Comparison of ENCODE assay signal across 11 cellular contexts in genomic region chr1:181094813-181095212, GRCh38. TPM values are rescaled to one million over a fixed set of nuclear protein-coding genes. Genes with fewer than 3 reads are reported as not detected.
DNase-seq lines count a peak whose midpoint lies in the region; ATAC-seq, FAIRE-seq and TF ChIP-seq lines count a peak whose summit lies in the region.
"Had no signal": no experiment of that assay in that cellular context is flagged by ENCODE, and none has a peak within 500 bp of the region (broad histone marks: within the 10 kb centered on the region; RNA-seq: fewer than 3 reads in every experiment).

No MANE protein-coding gene starts in this region.

- H3K9me3 ChIP-seq in HUES48 (ENCODE audit: control insufficient read depth, insufficient read depth, low read length) (no peaks in the 10 kb centered on the region), mucosa of rectum (ENCODE audit: control insufficient read depth in 2 of 2, low read length in 2 of 2) (no peaks in the 10 kb centered on the region), HepG2 (ENCODE audit: low read length) (no peaks in the 10 kb centered on the region)

- H3K9ac ChIP-seq in HUES48 (ENCODE audit: low read depth, low read length) (no peak overlapping the region), mucosa of rectum (ENCODE audit: low read depth in 1 of 2, low read length in 2 of 2) (no peak overlapping the region), HepG2 (ENCODE audit: insufficient read depth, low read depth, low read length) (no peak overlapping the region)

- no peak for ATAC-seq in HepG2
- ATAC-seq: stimulated activated memory B cell treated with anti-CD40 and anti-IgM and Interleukin-4, amounts not matched to agents 10 μg/mL and 1 μg/mL and 100 μg/mL, for 72 hours had no signal

- H3K36me3 ChIP-seq in ACC112 (ENCODE audit: insufficient read depth, low read length): peaks cover 27% of the 10 kb centered on the region
- H3K36me3 ChIP-seq in HUES48 (ENCODE audit: control insufficient read depth, insufficient read depth, low read length): no peaks in the 10 kb centered on the region
- H3K36me3 ChIP-seq in mucosa of rectum (ENCODE audit: control insufficient read depth in 2 of 2, insufficient read depth in 2 of 2, low read length in 2 of 2): peaks cover 0 to 2% of the 10 kb centered on the region in 2 donors
- no peaks in the 10 kb centered on the region for H3K36me3 ChIP-seq in HepG2 (replicated peaks in 1 of 2; ENCODE audit: control insufficient read depth in 1 of 2, insufficient read depth in 2 of 2, low read length in 2 of 2)

- intact Hi-C loops in HepG2 (cut with micrococcal nuclease; ENCODE audit: unreplicated experiment): no loop called here

- in situ Hi-C loops in HepG2 (cut with HindIII; ENCODE audit: extremely low pct_ligation_motif_present, low pct_unique_long_range_greater_than_20kb): no loop called here

- H3K79me2 ChIP-seq in ACC112 (ENCODE audit: control insufficient read depth, insufficient read depth, low read length, unreplicated experiment): peaks cover 38% of the 10 kb centered on the region
- peaks cover 24% of the 10 kb centered on the region for H3K79me2 ChIP-seq in HepG2 (ENCODE audit: insufficient read depth, low read length)

- no peak for TF ChIP-seq POLR2A in HepG2 (IDR thresholded peaks at IDR 0.05; ENCODE audit: insufficient read depth in 1 of 2, low read depth in 2 of 2, low read length in 2 of 2)

- CTCF ChIA-PET in HepG2 (lab: Yijun Ruan, JAX; ENCODE audit: low intra/inter-chr PET ratio, low total read pairs): no interaction called here

- no peak overlapping the region for H2AFZ ChIP-seq in ACC112 (ENCODE audit: low read length, unreplicated experiment)
- no peak overlapping the region for H2AFZ ChIP-seq in HepG2 (ENCODE audit: low read length)

- BruUV-seq in HepG2 (replicated peaks; lab: Mats Ljungman, UMichigan): no TSS peak

- peak; percentile 56 for DNase-seq in epidermal melanocyte (ENCODE audit: insufficient read length, low spot score)
- DNase-seq in HepG2 (ENCODE audit: low spot score): no peak
- DNase-seq in GM19239 (ENCODE audit: insufficient read length, low spot score): no peak
- DNase-seq in HuH-7 (ENCODE audit: low spot score): no peak
- no peak for DNase-seq in putamen (ENCODE audit: low spot score)
- DNase-seq: activated gamma-delta T cell treated with Interleukin-2 at 50 U/mL for 16 hours, glutamatergic neuron had no signal

- no peak for TF ChIP-seq CTCF in HepG2 (CRISPR knock-in tag; IDR thresholded peaks at IDR 0.05)

- peak overlapping the region; percentile 31; the same call in 1 of the 2 replicates for H3K4me3 ChIP-seq in ACC112 (ENCODE audit: low read depth, low read length)
- H3K4me3 ChIP-seq in HUES48 (ENCODE audit: low read depth, low read length): no peak overlapping the region
- no peak overlapping the region for H3K4me3 ChIP-seq in mucosa of rectum (ENCODE audit: low read length in 2 of 2)
- H3K4me3 ChIP-seq in HepG2 (replicated peaks in 1 of 3; ENCODE audit: insufficient read depth in 1 of 3, low read depth in 2 of 3, low read length in 3 of 3): no peak overlapping the region

- 92% methylated on average over 2 of the region's 3 CpGs for WGBS in HepG2 (ENCODE audit: low lambda C conversion rate)

- no peak for TF ChIP-seq RAD21 in HepG2 (CRISPR knock-in tag; IDR thresholded peaks at IDR 0.05)

- no peak overlapping the region for H3K4me2 ChIP-seq in HepG2 (ENCODE audit: low read depth, low read length)

- H3K27ac ChIP-seq in ACC112 (ENCODE audit: low read depth, low read length) (peak overlapping the region; percentile 80), HUES48 (ENCODE audit: low read depth, low read length) (peak overlapping the region; percentile 7), mucosa of rectum (ENCODE audit: low read depth in 2 of 2, low read length in 2 of 2) (peak overlapping the region; percentile 0 to 3), HepG2 (ENCODE audit: extremely low read length, insufficient read depth, low read length) (no peak overlapping the region)

- no peak for FAIRE-seq in HepG2 (lab: Jason Lieb, UNC)
- no peak for FAIRE-seq in GM19239 (lab: Jason Lieb, UNC)

- H3K27me3 ChIP-seq in ACC112 (ENCODE audit: insufficient read depth, low read length) (no peaks in the 10 kb centered on the region), HUES48 (ENCODE audit: control insufficient read depth, insufficient read depth, low read length) (peaks cover 70% of the 10 kb centered on the region), mucosa of rectum (ENCODE audit: control insufficient read depth in 2 of 2, insufficient read depth in 2 of 2, low read length in 2 of 2) (no peaks in the 10 kb centered on the region), HepG2 (ENCODE audit: control insufficient read depth in 1 of 2, insufficient read depth in 2 of 2, low read length in 2 of 2) (no peaks in the 10 kb centered on the region; a peak in 1 of 5 replicates)

- H4K20me1 ChIP-seq in HepG2 (ENCODE audit: insufficient read depth, low read length): peaks cover 3% of the 10 kb centered on the region

- POLR2A ChIA-PET in HepG2 (lab: Yijun Ruan, JAX): interaction anchor here (1.4 kb wide), 1 partner anchor 10 kb away, joined by 3 read pairs; no protein-coding TSS in a partner anchor

- no peak for TF ChIP-seq EP300 in HepG2 (IDR thresholded peaks at IDR 0.05; ENCODE audit: low read depth in 2 of 2, low read length in 2 of 2)
- TF ChIP-seq EP300 in HepG2 (CRISPR knock-in tag; IDR thresholded peaks at IDR 0.05; ENCODE audit: borderline replicate concordance): no peak

- H3K4me1 ChIP-seq in ACC112 (ENCODE audit: control insufficient read depth, insufficient read depth, low read length, unreplicated experiment): peaks cover 78% of the 10 kb centered on the region
- peaks cover 52% of the 10 kb centered on the region for H3K4me1 ChIP-seq in HUES48 (ENCODE audit: control insufficient read depth, insufficient read depth, low read length)
- peaks cover 5 to 35% of the 10 kb centered on the region in 2 donors for H3K4me1 ChIP-seq in mucosa of rectum (ENCODE audit: control insufficient read depth in 2 of 2, insufficient read depth in 2 of 2, low read length in 2 of 2)
- peaks cover 70% of the 10 kb centered on the region for H3K4me1 ChIP-seq in HepG2 (ENCODE audit: insufficient read depth, low read length)

TF ChIP-seq in HepG2, 621 proteins besides CTCF, POLR2A, EP300 and RAD21:
- TF ChIP-seq HIC2 (CRISPR knock-in tag; IDR thresholded peaks at IDR 0.05; ENCODE audit: low read depth): no peak
TF ChIP-seq in HepG2: peak in this region for 0.

RNA-seq across cellular contexts. Expression of gene IER5, which starts 6.3 kb away (rescaled TPM):
- total RNA-seq in HepG2 (2016; rRNA removed; fragmentation: Illumina TruSeq; extraction: Trizol): 3.0 and 3.5 TPM in 2 replicates
- total RNA-seq in HepG2 (2016; cell fraction: cytosol; rRNA removed; fragmentation: Illumina TruSeq; extraction: Trizol; ENCODE audit: low read depth): 0.71 and 0.81 TPM in 2 replicates
- 2.3 and 3.4 TPM in 2 replicates for total RNA-seq in HepG2 (2016; cell fraction: insoluble cytoplasmic fraction; rRNA removed; fragmentation: Illumina TruSeq; extraction: Trizol)
- 2.1 and 2.2 TPM in 2 replicates for total RNA-seq in HepG2 (2016; cell fraction: membrane; rRNA removed; fragmentation: Illumina TruSeq; extraction: Trizol)
- 3.7 and 4.2 TPM in 2 replicates for total RNA-seq in HepG2 (2016; cell fraction: nucleus; rRNA removed; fragmentation: Illumina TruSeq; extraction: Trizol)
- 2.5 and 3.1 TPM in 2 replicates for polyA plus RNA-seq in HepG2 (2011; rRNA removed)
- 2.4 and 2.6 TPM in 2 replicates for polyA plus RNA-seq in HepG2 (2011; cell fraction: cytosol; rRNA removed)
- 4.5 and 4.9 TPM in 2 replicates for polyA plus RNA-seq in HepG2 (2011; cell fraction: nucleus; rRNA removed)
- 1.8 and 2.7 TPM in 2 replicates for polyA plus RNA-seq in HepG2 (2012)
- 0.26 TPM in 2 replicates for polyA plus RNA-seq in HepG2 (2016; cell fraction: cytosol; fragmentation: Illumina TruSeq; extraction: Trizol; ENCODE audit: low read depth)
- 1.9 TPM in 2 replicates for polyA plus RNA-seq in HepG2 (2016; cell fraction: insoluble cytoplasmic fraction; fragmentation: Illumina TruSeq; extraction: Trizol; ENCODE audit: low read depth)
- 0.66 and 0.70 TPM in 2 replicates for polyA plus RNA-seq in HepG2 (2016; cell fraction: membrane; fragmentation: Illumina TruSeq; extraction: Trizol; ENCODE audit: low read depth)
- polyA plus RNA-seq in HepG2 (2016; cell fraction: nucleus; fragmentation: Illumina TruSeq; extraction: Trizol; ENCODE audit: insufficient read depth, low read depth): 3.4 and 3.9 TPM in 2 replicates
- polyA minus RNA-seq in HepG2 (2011; rRNA and poly(A)+ RNA removed; ENCODE audit: low replicate concordance): 4.2 and 7.4 TPM in 2 replicates
- 2.6 TPM in 2 replicates for polyA minus RNA-seq in HepG2 (2011; cell fraction: cytosol; rRNA and poly(A)+ RNA removed)
- 5.2 and 7.2 TPM in 2 replicates for polyA minus RNA-seq in HepG2 (2011; cell fraction: nucleus; rRNA and poly(A)+ RNA removed)
